In genomic region chr16:12079411-12079965, GRCh38 we compare ENCODE assay signal across 15 cellular contexts.
A peak's percentile ranks its signal among the peaks of the same experiment; 100 is the strongest.
DNase-seq lines count a peak whose midpoint lies in the region; FAIRE-seq and TF ChIP-seq lines count a peak whose summit lies in the region.
"Had no signal": no experiment of that assay in that cellular context is flagged by ENCODE, and none has a peak within 500 bp of the region (broad histone marks: within the 10 kb centered on the region; RNA-seq: fewer than 3 reads in every experiment).

No MANE protein-coding gene starts in this region.

- peaks cover 76 to 92% of the 10 kb centered on the region in 2 donors for H3K36me3 Mint-ChIP-seq in CD14-positive monocyte

- TF ChIP-seq CTCF in Peyer's patch (IDR thresholded peaks at IDR 0.05) (no peak), CD14-positive monocyte (IDR thresholded peaks at IDR 0.05) (no peak), esophagus squamous epithelium (IDR thresholded peaks at IDR 0.05) (no peak), foreskin fibroblast (IDR thresholded peaks at IDR 0.05; ENCODE audit: low read depth, low read length) (no peak)

- peaks cover 9% of the 10 kb centered on the region for H3K4me1 Mint-ChIP-seq in CD14-positive monocyte

- H3K27ac ChIP-seq in Peyer's patch = peak overlapping the region in 3 of 4 donors; percentile 13 to 62 (median 39)
- H3K27ac ChIP-seq in effector memory CD4-positive, alpha-beta T cell (ENCODE audit: insufficient read depth, low read length, poor library complexity, severe bottlenecking) = peak overlapping the region; percentile 66
- H3K27ac ChIP-seq in small intestine (ENCODE audit: low read depth in 1 of 2, low read length in 1 of 2) = peak overlapping the region; percentile 27 to 41
- H3K27ac ChIP-seq in esophagus squamous epithelium = peak overlapping the region in 1 of 4 donors; percentile 46
- H3K27ac ChIP-seq: esophagus muscularis mucosa, left ventricle myocardium inferior, thoracic aorta had no signal

- H3K27ac Mint-ChIP-seq in CD14-positive monocyte = peak overlapping the region in 3 of 7 donors; percentile 38 to 79 (median 54)

- no peak overlapping the region for H3K4me3 Mint-ChIP-seq in CD14-positive monocyte

- no peaks in the 10 kb centered on the region for H3K27me3 Mint-ChIP-seq in CD14-positive monocyte (ENCODE audit: low read depth in 3 of 3)

- no peak for FAIRE-seq in small intestine (lab: Jason Lieb, UNC)

- no peaks in the 10 kb centered on the region for H3K36me3 ChIP-seq in Peyer's patch
- H3K36me3 ChIP-seq in effector memory CD4-positive, alpha-beta T cell (ENCODE audit: control insufficient read depth, insufficient read depth, low read length) = peaks cover 4% of the 10 kb centered on the region
- no peaks in the 10 kb centered on the region for H3K36me3 ChIP-seq in small intestine (ENCODE audit: control insufficient read depth in 2 of 2, insufficient read depth in 2 of 2, low read length in 2 of 2)
- H3K36me3 ChIP-seq in esophagus squamous epithelium = peaks cover 0 to 69% (median 4%) of the 10 kb centered on the region in 3 donors

- DNase-seq in activated CD4-positive, alpha-beta T cell treated with anti-CD3 and anti-CD28 coated beads for 48 hours = peak; percentile 5
- no peak for DNase-seq in activated CD4-positive, alpha-beta T cell treated with anti-CD3 and anti-CD28 coated beads for 1 hour
- DNase-seq in Peyer's patch = peak in 1 of 3 donors; percentile 15
- DNase-seq in effector memory CD4-positive, alpha-beta T cell = no peak
- no peak for DNase-seq in small intestine
- no peak for DNase-seq in CD14-positive monocyte (ENCODE audit: low spot score)
- DNase-seq in esophagus squamous epithelium (lab: John Stamatoyannopoulos, UW) = no peak
- DNase-seq in foreskin fibroblast = no peak
- DNase-seq: hippocampal formation, left ventricle myocardium inferior, NCI-H1092, NCI-H345, nucleus accumbens had no signal

- no peaks in the 10 kb centered on the region for H3K9me3 Mint-ChIP-seq in CD14-positive monocyte

- H3K9me3 ChIP-seq in Peyer's patch (no peaks in the 10 kb centered on the region), small intestine (ENCODE audit: control insufficient read depth, low read depth) (no peaks in the 10 kb centered on the region), esophagus squamous epithelium (no peaks in the 10 kb centered on the region)
- H3K9me3 ChIP-seq in effector memory CD4-positive, alpha-beta T cell (ENCODE audit: control insufficient read depth, low read length) = no peaks in the 10 kb centered on the region
- H3K9me3 ChIP-seq: esophagus muscularis mucosa, left ventricle myocardium inferior, thoracic aorta had no signal

- 67 to 82% (median 77%) methylated on average over 7 of the region's 7 CpGs for WGBS in small intestine, 3 donors
- WGBS in esophagus squamous epithelium, 2 donors = 71 to 89% methylated on average over 7 of the region's 7 CpGs

- no peaks in the 10 kb centered on the region for H3K4me1 ChIP-seq in Peyer's patch
- peaks cover 36% of the 10 kb centered on the region for H3K4me1 ChIP-seq in effector memory CD4-positive, alpha-beta T cell (ENCODE audit: control insufficient read depth, insufficient read depth, low read length, poor library complexity, severe bottlenecking)
- peaks cover 0 to 2% of the 10 kb centered on the region in 2 donors for H3K4me1 ChIP-seq in small intestine (ENCODE audit: control insufficient read depth in 2 of 2, insufficient read depth in 1 of 2, low read depth in 1 of 2, low read length in 1 of 2)
- H3K4me1 ChIP-seq in esophagus squamous epithelium = no peaks in the 10 kb centered on the region

- H3K4me3 ChIP-seq in Peyer's patch = no peak overlapping the region
- H3K4me3 ChIP-seq in effector memory CD4-positive, alpha-beta T cell (ENCODE audit: insufficient read depth, low read depth, low read length, poor library complexity, severe bottlenecking) = peak overlapping the region; percentile 9
- no peak overlapping the region for H3K4me3 ChIP-seq in small intestine (ENCODE audit: low read depth in 1 of 2, low read length in 2 of 2)
- no peak overlapping the region for H3K4me3 ChIP-seq in esophagus squamous epithelium
- no peak overlapping the region for H3K4me3 ChIP-seq in foreskin fibroblast (ENCODE audit: low read depth in 1 of 2, low read length in 2 of 2)
- H3K4me3 ChIP-seq: esophagus muscularis mucosa, left ventricle myocardium inferior, thoracic aorta had no signal

- TF ChIP-seq POLR2A in Peyer's patch (IDR thresholded peaks at IDR 0.05) = no peak
- no peak for TF ChIP-seq POLR2A in esophagus squamous epithelium (IDR thresholded peaks at IDR 0.05)

- intact Hi-C loops in CD14-positive monocyte (cut with micrococcal nuclease) (no loop called here), esophagus squamous epithelium (cut with DNase I) (no loop called here)

- H3K27me3 ChIP-seq in Peyer's patch = no peaks in the 10 kb centered on the region
- H3K27me3 ChIP-seq in effector memory CD4-positive, alpha-beta T cell (replicated peaks; ENCODE audit: control insufficient read depth, insufficient read depth, low read length, poor library complexity, severe bottlenecking) = no peaks in the 10 kb centered on the region
- H3K27me3 ChIP-seq in small intestine (ENCODE audit: control insufficient read depth in 2 of 2, insufficient read depth in 2 of 2, low read length in 2 of 2) = no peaks in the 10 kb centered on the region
- no peaks in the 10 kb centered on the region for H3K27me3 ChIP-seq in esophagus squamous epithelium
- H3K27me3 ChIP-seq: esophagus muscularis mucosa had no signal
